21 cellular contexts compared by ENCODE assay signal in the genomic region with DNA sequence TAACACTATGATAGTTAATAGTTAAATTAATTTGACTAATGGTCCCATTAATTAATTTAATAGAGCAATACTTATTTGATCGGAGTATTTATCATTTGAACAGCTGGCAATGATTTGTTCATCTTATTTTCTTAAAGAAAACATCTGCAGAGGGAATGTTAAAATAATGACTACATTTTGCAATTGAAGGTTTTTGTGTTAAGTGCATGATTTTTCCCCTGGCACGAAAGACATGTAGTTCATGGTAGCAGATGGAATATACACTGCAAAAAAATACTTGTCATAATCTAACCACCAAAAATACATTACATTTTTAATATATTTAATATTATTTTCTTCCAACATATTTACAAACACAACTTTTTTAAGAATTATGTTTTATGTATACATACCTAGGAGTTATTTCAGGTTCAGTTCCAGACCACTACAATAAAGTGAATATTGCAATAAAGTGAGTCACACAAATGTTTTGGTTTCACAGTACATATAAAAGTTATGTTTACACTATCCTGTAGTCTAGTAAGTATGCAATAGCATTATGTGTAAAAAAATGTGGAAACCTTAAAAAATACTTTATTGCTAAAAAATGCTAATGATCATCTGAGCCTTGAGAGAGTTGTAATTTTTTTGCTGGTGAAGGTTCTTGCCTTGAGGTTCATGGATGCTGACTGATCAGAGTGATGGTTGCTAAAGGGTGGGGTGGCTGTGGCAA.
DNase-seq lines count a peak whose midpoint lies in the region; ATAC-seq, FAIRE-seq and TF ChIP-seq lines count a peak whose summit lies in the region.
"Had no signal": no experiment of that assay in that cellular context is flagged by ENCODE, and none has a peak within 500 bp of the region (broad histone marks: within the 10 kb centered on the region; RNA-seq: fewer than 3 reads in every experiment).

No MANE protein-coding gene starts in this region.

- FAIRE-seq in endometrium (lab: Jason Lieb, UNC), result peak; percentile 71

- H3K9ac ChIP-seq in IMR-90 (ENCODE audit: low read depth, low read length), result no peak overlapping the region
- H3K9ac ChIP-seq: BLaER1, KMS-11, SK-N-SH had no signal

- no peak overlapping the region for H3K4ac ChIP-seq in IMR-90 (ENCODE audit: low read depth, low read length)

- H2BK120ac ChIP-seq in IMR-90 (ENCODE audit: low read depth, low read length), result no peak overlapping the region

- BruUV-seq in IMR-90 (replicated peaks; lab: Mats Ljungman, UMichigan), result no TSS peak

- H3K36me3 Mint-ChIP-seq in osteocyte (ENCODE audit: unreplicated experiment), result no peaks in the 10 kb centered on the region
- H3K36me3 Mint-ChIP-seq: activated CD4-positive, alpha-beta memory T cell treated with anti-CD3 and anti-CD28 coated beads for 36 hours; naive thymus-derived CD8-positive, alpha-beta T cell; stimulated activated naive B cell treated with anti-CD40 and anti-IgM and Interleukin-4, amounts not matched to agents 10 μg/mL and 1 μg/mL and 100 μg/mL, for 72 hours had no signal

- H3K27ac Mint-ChIP-seq in osteocyte (ENCODE audit: unreplicated experiment), result peak overlapping the region; percentile 79
- H3K27ac Mint-ChIP-seq: activated B cell treated with CpG ODN at 0.5 μM for 24 hours; activated CD4-positive, alpha-beta memory T cell treated with anti-CD3 and anti-CD28 coated beads for 36 hours; stimulated activated naive B cell treated with anti-CD40 and anti-IgM and Interleukin-4, amounts not matched to agents 10 μg/mL and 1 μg/mL and 100 μg/mL, for 72 hours; T-helper 2 cell treated with Interferon-gamma antibody and Interleukin-4, amounts not matched to agents 5 μg/mL and 100 μg/mL, for 36 hours had no signal

- H3K4me1 Mint-ChIP-seq in osteocyte (ENCODE audit: unreplicated experiment), result peaks cover 50% of the 10 kb centered on the region
- H3K4me1 Mint-ChIP-seq: activated B cell treated with CpG ODN at 0.5 μM for 24 hours; naive thymus-derived CD8-positive, alpha-beta T cell; stimulated activated naive B cell treated with anti-CD40 and anti-IgM and Interleukin-4, amounts not matched to agents 10 μg/mL and 1 μg/mL and 100 μg/mL, for 72 hours had no signal

- H3K9me3 ChIP-seq in IMR-90 (ENCODE audit: control insufficient read depth, insufficient read depth, low read length), result no peaks in the 10 kb centered on the region
- H3K9me3 ChIP-seq: SK-N-SH, thyroid gland had no signal

- H3K36me3 ChIP-seq in IMR-90 (ENCODE audit: control insufficient read depth, insufficient read depth, low read length), result no peaks in the 10 kb centered on the region
- H3K36me3 ChIP-seq: BLaER1, cardiac muscle cell, thyroid gland had no signal

- dilution Hi-C loops in IMR-90 (cut with HindIII; ENCODE audit: low sequenced_read_pairs, unreplicated experiment), result no loop called here

- H4K91ac ChIP-seq in IMR-90 (ENCODE audit: insufficient read depth, low read depth, low read length), result no peak overlapping the region

- no peak for TF ChIP-seq POLR2A in IMR-90 (IDR thresholded peaks at IDR 0.05; ENCODE audit: low read depth, low read length)

- in situ Hi-C loops in IMR-90 (cut with MboI; ENCODE audit: low sequenced_read_pairs), result loop anchor here (5.0 kb wide), 2 partner anchors 970 to 1020 kb away; no protein-coding TSS in a partner anchor

- H2BK20ac ChIP-seq in IMR-90 (ENCODE audit: low read depth, low read length), result no peak overlapping the region

- no peaks in the 10 kb centered on the region for H3K27me3 ChIP-seq in IMR-90 (ENCODE audit: control insufficient read depth, insufficient read depth, low read length)
- H3K27me3 ChIP-seq: BLaER1, cardiac muscle cell, dorsolateral prefrontal cortex, thyroid gland had no signal

- H3K56ac ChIP-seq in IMR-90 (ENCODE audit: extremely low read depth, insufficient read depth, low read length), result no peak overlapping the region

- WGBS in IMR-90 (ENCODE audit: extremely low coverage in 2 of 2, insufficient read length in 1 of 2), 2 experiments, result no CpG with 5 or more reads among the region's 2 CpGs

- CTCF ChIA-PET in IMR-90 (lab: Yijun Ruan, JAX), result interaction anchor here (0.6 to 1.3 kb wide), 5 partner anchors 16 to 965 kb away, joined by 3 to 5 read pairs (median 4); no protein-coding TSS in a partner anchor

- no peak overlapping the region for H2AK9ac ChIP-seq in IMR-90 (replicated peaks; ENCODE audit: low read depth, low read length, poor library complexity)

- no peaks in the 10 kb centered on the region for H3K9me1 ChIP-seq in IMR-90 (ENCODE audit: insufficient read depth, low read length)

- peak; percentile 72 for ATAC-seq in IMR-90 (ENCODE audit: low read depth)
- no peak for ATAC-seq in HG03521 (IDR thresholded peaks at IDR 0.05; ENCODE audit: unreplicated experiment)

- H2AFZ ChIP-seq in IMR-90 (replicated peaks; ENCODE audit: low read length, poor library complexity), result no peak overlapping the region

- H2BK5ac ChIP-seq in IMR-90 (ENCODE audit: low read depth, low read length, poor library complexity, severe bottlenecking), result no peak overlapping the region

- H3K4me1 ChIP-seq in IMR-90 (ENCODE audit: control insufficient read depth, insufficient read depth, low read length), result peaks cover 8% of the 10 kb centered on the region
- H3K4me1 ChIP-seq: BLaER1, thyroid gland had no signal

- no peak overlapping the region for H3K23ac ChIP-seq in IMR-90 (ENCODE audit: low read depth, low read length)

- DNase-seq in AG20443 (ENCODE audit: low spot score) (peak; percentile 12), IMR-90 (peak; percentile 58), osteocyte (ENCODE audit: extremely low spot score, unreplicated experiment) (no peak), NCI-H2196 treated with DMSO at 0.1 percent for 48 hours (lab: John Stamatoyannopoulos, UW; ENCODE audit: unreplicated experiment) (no peak), GF-D8 (lab: John Stamatoyannopoulos, UW) (no peak)
- DNase-seq: activated B cell treated with CpG ODN at 0.5 μM for 24 hours; NCI-H1092; NCI-H2029; stimulated activated naive B cell treated with anti-CD40 and anti-IgM and Interleukin-4, amounts not matched to agents 10 μg/mL and 1 μg/mL and 100 μg/mL, for 72 hours had no signal

- POLR2A ChIA-PET in IMR-90 (lab: Charles Lee; ENCODE audit: unreplicated experiment), result no interaction called here

- no peaks in the 10 kb centered on the region for H3K9me3 Mint-ChIP-seq in osteocyte (ENCODE audit: unreplicated experiment)
- H3K9me3 Mint-ChIP-seq: activated B cell treated with CpG ODN at 0.5 μM for 24 hours; activated CD4-positive, alpha-beta memory T cell treated with anti-CD3 and anti-CD28 coated beads for 36 hours; naive thymus-derived CD8-positive, alpha-beta T cell; stimulated activated naive B cell treated with anti-CD40 and anti-IgM and Interleukin-4, amounts not matched to agents 10 μg/mL and 1 μg/mL and 100 μg/mL, for 72 hours; T-helper 2 cell treated with Interferon-gamma antibody and Interleukin-4, amounts not matched to agents 5 μg/mL and 100 μg/mL, for 36 hours had no signal

- H3K14ac ChIP-seq in IMR-90 (replicated peaks; ENCODE audit: low read depth, low read length), result no peak overlapping the region

- H4K20me1 ChIP-seq in IMR-90 (ENCODE audit: insufficient read depth, low read length), result no peaks in the 10 kb centered on the region
- H4K20me1 ChIP-seq: BLaER1 had no signal

- H3K27me3 Mint-ChIP-seq in osteocyte (ENCODE audit: unreplicated experiment), result no peaks in the 10 kb centered on the region
- H3K27me3 Mint-ChIP-seq: activated B cell treated with CpG ODN at 0.5 μM for 24 hours; activated CD4-positive, alpha-beta memory T cell treated with anti-CD3 and anti-CD28 coated beads for 36 hours had no signal

- H3K4me3 Mint-ChIP-seq in osteocyte (ENCODE audit: unreplicated experiment), result no peak overlapping the region
- H3K4me3 Mint-ChIP-seq: activated B cell treated with CpG ODN at 0.5 μM for 24 hours; activated CD4-positive, alpha-beta memory T cell treated with anti-CD3 and anti-CD28 coated beads for 36 hours; naive thymus-derived CD8-positive, alpha-beta T cell; stimulated activated naive B cell treated with anti-CD40 and anti-IgM and Interleukin-4, amounts not matched to agents 10 μg/mL and 1 μg/mL and 100 μg/mL, for 72 hours; T-helper 2 cell treated with Interferon-gamma antibody and Interleukin-4, amounts not matched to agents 5 μg/mL and 100 μg/mL, for 36 hours had no signal

- H3K4me2 ChIP-seq in IMR-90 (ENCODE audit: low read depth, low read length), result no peak overlapping the region; the same call in 1 of the 2 replicates
- H3K4me2 ChIP-seq: BLaER1, KMS-11, SK-N-SH had no signal

- no peak overlapping the region; the same call in 1 of the 2 replicates for H3K27ac ChIP-seq in IMR-90 (ENCODE audit: insufficient read depth, low read length)
- H3K27ac ChIP-seq: BLaER1, cardiac muscle cell, dorsolateral prefrontal cortex, epithelial cell of prostate, KMS-11, thyroid gland had no signal

- no peak overlapping the region for H2AK5ac ChIP-seq in IMR-90 (ENCODE audit: low read depth, low read length)

- no peak for TF ChIP-seq RAD21 in IMR-90 (IDR thresholded peaks at IDR 0.05; ENCODE audit: low read length)

- no peaks in the 10 kb centered on the region for H3K79me1 ChIP-seq in IMR-90 (ENCODE audit: low read depth in 1 of 2, low read length in 2 of 2)

- TF ChIP-seq CTCF in IMR-90 (conservative IDR thresholded peaks at IDR 0.05; ENCODE audit: low read depth, low read length) (no peak), osteocyte (IDR thresholded peaks at IDR 0.05) (no peak)

- intact Hi-C loops in IMR-90 (cut with micrococcal nuclease), result loop anchor here (10.0 kb wide), 4 partner anchors 447 to 1157 kb away; no protein-coding TSS in a partner anchor

- H4K8ac ChIP-seq in IMR-90 (ENCODE audit: low read depth in 2 of 2, low read length in 2 of 2), result no peak overlapping the region

- no peak overlapping the region for H4K5ac ChIP-seq in IMR-90 (ENCODE audit: low read depth, low read length)

- H3K4me3 ChIP-seq in IMR-90 (ENCODE audit: insufficient read depth, low read depth, low read length), result no peak overlapping the region
- H3K4me3 ChIP-seq: BLaER1, cardiac muscle cell, dorsolateral prefrontal cortex, thyroid gland had no signal

- no peak overlapping the region for H2BK15ac ChIP-seq in IMR-90 (ENCODE audit: low read depth, low read length)

- no peak overlapping the region for H3K18ac ChIP-seq in IMR-90 (ENCODE audit: low read depth, low read length)

TF ChIP-seq in IMR-90, 13 proteins besides CTCF, POLR2A, EP300 and RAD21:
- TF ChIP-seq RCOR1 (IDR thresholded peaks at IDR 0.05; ENCODE audit: insufficient replicate concordance, low read length) (no peak), FOS (IDR thresholded peaks at IDR 0.05; ENCODE audit: low read depth, low read length) (peak; percentile 54; the same call in 1 of the 2 replicates), BHLHE40 (IDR thresholded peaks at IDR 0.05; ENCODE audit: low read depth, low read length) (no peak), CEBPB (IDR thresholded peaks at IDR 0.05; ENCODE audit: low read depth, low read length) (peak; percentile 59; the same call in 1 of the 2 replicates)

Comparison
In these comparisons a context has a peak if more than half of its experiments do, and no peak if none do; other contexts are left out.
1. DNase-seq: peak in AG20443 (single experiment) and IMR-90 (single experiment); none in osteocyte (single experiment), NCI-H2196 treated with DMSO at 0.1 percent for 48 hours (single experiment) and GF-D8 (single experiment).